In genomic region chr12:28121899-28122655, GRCh38 we compare ENCODE assay signal across 27 cellular contexts.
"Had no signal": no experiment of that assay in that cellular context is flagged by ENCODE, and none has a peak within 500 bp of the region (broad histone marks: within the 10 kb centered on the region; RNA-seq: fewer than 3 reads in every experiment).

No MANE protein-coding gene starts in this region.

- DNase-seq: activated B cell treated with CpG ODN at 0.5 μM for 24 hours; activated CD4-positive, alpha-beta T cell treated with anti-CD3 and anti-CD28 coated beads, Interleukin-2, amount 50 U/mL, for 1 hour; activated CD8-positive, alpha-beta T cell treated with anti-CD3 and anti-CD28 coated beads for 36 hours; activated gamma-delta T cell treated with Interleukin-2 at 50 U/mL for 16 hours; activated T-cell treated with anti-CD3 and anti-CD28 coated beads, Interleukin-2, amount 50 U/mL, for 4 hours; central memory CD4-positive, alpha-beta T cell; foreskin fibroblast; head of caudate nucleus; hippocampal formation; immature natural killer cell; naive thymus-derived CD8-positive, alpha-beta T cell; retina; stimulated activated CD4-positive, alpha-beta T cell treated with anti-CD3 and anti-CD28 coated beads, Interleukin-4, amount 100 ng/mL, for 4 hours; stimulated activated CD8-positive, alpha-beta memory T cell treated with anti-CD3 and anti-CD28 coated beads, Interleukin-4, amount 100 ng/mL, for 48 hours; stimulated activated naive CD8-positive, alpha-beta T cell treated with anti-CD3 and anti-CD28 coated beads, Interleukin-15, amount 100 ng/mL, for 72 hours; substantia nigra; T-helper 2 cell; thyroid gland had no signal

- ATAC-seq: activated CD8-positive, alpha-beta T cell treated with anti-CD3 and anti-CD28 coated beads for 36 hours; activated T-cell treated with anti-CD3 and anti-CD28 coated beads, Interleukin-2, amount 50 U/mL, for 4 hours; activated T-helper 17 cell treated with anti-CD3 and anti-CD28 coated beads, Interleukin-2, amount 50 U/mL, for 72 hours; esophagus mucosa; naive thymus-derived CD8-positive, alpha-beta T cell; sciatic nerve; stimulated activated memory B cell treated with anti-CD40 and anti-IgM and Interleukin-4, amounts not matched to agents 10 μg/mL and 1 μg/mL and 100 μg/mL, for 72 hours; stimulated activated naive CD8-positive, alpha-beta T cell treated with anti-CD3 and anti-CD28 coated beads, Interleukin-15, amount 100 ng/mL, for 72 hours had no signal

- H3K36me3 Mint-ChIP-seq: activated naive CD4-positive, alpha-beta T cell treated with anti-CD3 and anti-CD28 coated beads, Interleukin-2, amount 50 U/mL, for 24 hours; immature natural killer cell; naive thymus-derived CD8-positive, alpha-beta T cell; stimulated activated memory B cell treated with anti-CD40 and anti-IgM and Interleukin-4, amounts not matched to agents 10 μg/mL and 1 μg/mL and 100 μg/mL, for 72 hours had no signal

- H3K9me3 Mint-ChIP-seq: activated B cell treated with CpG ODN at 0.5 μM for 24 hours; activated CD8-positive, alpha-beta T cell treated with anti-CD3 and anti-CD28 coated beads for 36 hours; activated T-cell treated with anti-CD3 and anti-CD28 coated beads, Interleukin-2, amount 50 U/mL, for 4 hours; activated T-helper 17 cell treated with anti-CD3 and anti-CD28 coated beads, Interleukin-2, amount 50 U/mL, for 72 hours; immature natural killer cell; naive thymus-derived CD8-positive, alpha-beta T cell; neural crest cell; stimulated activated memory B cell treated with anti-CD40 and anti-IgM and Interleukin-4, amounts not matched to agents 10 μg/mL and 1 μg/mL and 100 μg/mL, for 72 hours; stimulated activated naive CD8-positive, alpha-beta T cell treated with anti-CD3 and anti-CD28 coated beads, Interleukin-15, amount 100 ng/mL, for 72 hours had no signal

- H3K27me3 Mint-ChIP-seq: activated B cell treated with CpG ODN at 0.5 μM for 24 hours; activated CD8-positive, alpha-beta T cell treated with anti-CD3 and anti-CD28 coated beads for 36 hours; activated naive CD4-positive, alpha-beta T cell treated with anti-CD3 and anti-CD28 coated beads, Interleukin-2, amount 50 U/mL, for 24 hours; activated T-helper 17 cell treated with anti-CD3 and anti-CD28 coated beads, Interleukin-2, amount 50 U/mL, for 72 hours; stimulated activated memory B cell treated with anti-CD40 and anti-IgM and Interleukin-4, amounts not matched to agents 10 μg/mL and 1 μg/mL and 100 μg/mL, for 72 hours; stimulated activated naive CD8-positive, alpha-beta T cell treated with anti-CD3 and anti-CD28 coated beads, Interleukin-15, amount 100 ng/mL, for 72 hours had no signal

- H3K4me1 Mint-ChIP-seq: activated B cell treated with CpG ODN at 0.5 μM for 24 hours; activated naive CD4-positive, alpha-beta T cell treated with anti-CD3 and anti-CD28 coated beads, Interleukin-2, amount 50 U/mL, for 24 hours; activated T-helper 17 cell treated with anti-CD3 and anti-CD28 coated beads, Interleukin-2, amount 50 U/mL, for 72 hours; immature natural killer cell; naive thymus-derived CD8-positive, alpha-beta T cell; neural crest cell; stimulated activated memory B cell treated with anti-CD40 and anti-IgM and Interleukin-4, amounts not matched to agents 10 μg/mL and 1 μg/mL and 100 μg/mL, for 72 hours; stimulated activated naive CD8-positive, alpha-beta T cell treated with anti-CD3 and anti-CD28 coated beads, Interleukin-15, amount 100 ng/mL, for 72 hours had no signal

- FAIRE-seq: endothelial cell of umbilical vein had no signal

- H3K27ac Mint-ChIP-seq: activated B cell treated with CpG ODN at 0.5 μM for 24 hours; activated CD8-positive, alpha-beta T cell treated with anti-CD3 and anti-CD28 coated beads for 36 hours; activated naive CD4-positive, alpha-beta T cell treated with anti-CD3 and anti-CD28 coated beads, Interleukin-2, amount 50 U/mL, for 24 hours; activated T-helper 17 cell treated with anti-CD3 and anti-CD28 coated beads, Interleukin-2, amount 50 U/mL, for 72 hours; immature natural killer cell; naive thymus-derived CD8-positive, alpha-beta T cell; stimulated activated memory B cell treated with anti-CD40 and anti-IgM and Interleukin-4, amounts not matched to agents 10 μg/mL and 1 μg/mL and 100 μg/mL, for 72 hours; stimulated activated naive CD8-positive, alpha-beta T cell treated with anti-CD3 and anti-CD28 coated beads, Interleukin-15, amount 100 ng/mL, for 72 hours had no signal

- H3K4me1 ChIP-seq: breast epithelium, thyroid gland had no signal

- H3K27ac ChIP-seq: breast epithelium, skin epidermis, thyroid gland had no signal

- H3K4me3 Mint-ChIP-seq: activated B cell treated with CpG ODN at 0.5 μM for 24 hours; activated CD8-positive, alpha-beta T cell treated with anti-CD3 and anti-CD28 coated beads for 36 hours; activated naive CD4-positive, alpha-beta T cell treated with anti-CD3 and anti-CD28 coated beads, Interleukin-2, amount 50 U/mL, for 24 hours; activated T-cell treated with anti-CD3 and anti-CD28 coated beads, Interleukin-2, amount 50 U/mL, for 4 hours; activated T-helper 17 cell treated with anti-CD3 and anti-CD28 coated beads, Interleukin-2, amount 50 U/mL, for 72 hours; immature natural killer cell; naive thymus-derived CD8-positive, alpha-beta T cell; neural crest cell; stimulated activated memory B cell treated with anti-CD40 and anti-IgM and Interleukin-4, amounts not matched to agents 10 μg/mL and 1 μg/mL and 100 μg/mL, for 72 hours; stimulated activated naive CD8-positive, alpha-beta T cell treated with anti-CD3 and anti-CD28 coated beads, Interleukin-15, amount 100 ng/mL, for 72 hours had no signal

- H3K27me3 ChIP-seq: breast epithelium, thyroid gland had no signal

- H3K36me3 ChIP-seq: breast epithelium, thyroid gland had no signal

- H3K4me3 ChIP-seq: breast epithelium, skin epidermis, thyroid gland had no signal

- H3K9me3 ChIP-seq: breast epithelium, thyroid gland had no signal
